27 cellular contexts compared by ENCODE assay signal in genomic region chr2:63066838-63067237, GRCh38. TPM values are rescaled to one million over a fixed set of nuclear protein-coding genes. Genes with fewer than 3 reads are reported as not detected.
"Had no signal": no experiment of that assay in that cellular context is flagged by ENCODE, and none has a peak within 500 bp of the region (broad histone marks: within the 10 kb centered on the region; RNA-seq: fewer than 3 reads in every experiment).

No MANE protein-coding gene starts in this region.

- H3K9ac ChIP-seq: parathyroid adenoma had no signal

- H3K27ac ChIP-seq: ovary, parathyroid adenoma, psoas muscle, right lobe of liver, sigmoid colon, suprapubic skin, testis, tibial artery, transverse colon, upper lobe of right lung, uterus had no signal

- H3K4me3 ChIP-seq: ovary, psoas muscle, right lobe of liver, sigmoid colon, suprapubic skin, testis, tibial artery, transverse colon, upper lobe of right lung, uterus had no signal

- ATAC-seq: naive thymus-derived CD4-positive, alpha-beta T cell; natural killer cell; psoas muscle; right cardiac atrium; right lobe of liver; stimulated activated effector memory CD8-positive, alpha-beta T cell treated with anti-CD3 and anti-CD28 coated beads, Interleukin-12 subunit alpha, Interleukin-12 subunit beta, amount 100 ng/mL, for 72 hours; stimulated activated naive B cell treated with anti-CD40 and anti-IgM and Interleukin-4, amounts not matched to agents 10 μg/mL and 1 μg/mL and 100 μg/mL, for 72 hours; upper lobe of right lung had no signal

- H3K9me3 ChIP-seq: ovary, psoas muscle, right lobe of liver, sigmoid colon, suprapubic skin, testis, tibial artery, transverse colon, upper lobe of right lung, uterus had no signal

- H3K4me1 ChIP-seq: parathyroid adenoma, psoas muscle, right lobe of liver, sigmoid colon, suprapubic skin, testis, tibial artery, transverse colon, upper lobe of right lung, uterus had no signal

- DNase-seq: naive thymus-derived CD4-positive, alpha-beta T cell; natural killer cell; occipital lobe; ovary; posterior cingulate gyrus; psoas muscle; right cardiac atrium; right lobe of liver; sigmoid colon; small intestine; stimulated activated CD4-positive, alpha-beta T cell treated with anti-CD3 and anti-CD28 coated beads, Interleukin-15, amount 100 ng/mL, for 24 hours; stimulated activated CD4-positive, alpha-beta T cell treated with anti-CD3 and anti-CD28 coated beads, Interleukin-2, amount 100 ng/mL, for 24 hours; stimulated activated CD4-positive, alpha-beta T cell treated with anti-CD3 and anti-CD28 coated beads, Interleukin-2, amount 100 ng/mL, for 48 hours; stimulated activated CD4-positive, alpha-beta T cell treated with anti-CD3 and anti-CD28 coated beads, Interleukin-4, amount 100 ng/mL, for 24 hours; stimulated activated naive B cell treated with anti-CD40 and anti-IgM and Interleukin-4, amounts not matched to agents 10 μg/mL and 1 μg/mL and 100 μg/mL, for 72 hours; stimulated activated naive CD4-positive, alpha-beta T cell treated with Interleukin-2 at 50 U/mL for 16 hours; substantia nigra; testis; tibial artery; transverse colon; upper lobe of right lung; uterus had no signal

- H2AFZ ChIP-seq: parathyroid adenoma had no signal

- H3K27me3 ChIP-seq: ovary, testis had no signal

- H3K36me3 ChIP-seq: ovary, right lobe of liver, sigmoid colon, suprapubic skin, tibial artery, transverse colon, upper lobe of right lung, uterus had no signal

RNA-seq across cellular contexts. Expression of gene OTX1, which starts 16.2 kb away (rescaled TPM):
- polyA plus RNA-seq: naive thymus-derived CD4-positive, alpha-beta T cell; neural cell; psoas muscle; right cardiac atrium; sigmoid colon; small intestine; urinary bladder had no signal
